Comparison of ENCODE assay signal across 1 cellular context in the genomic region with DNA sequence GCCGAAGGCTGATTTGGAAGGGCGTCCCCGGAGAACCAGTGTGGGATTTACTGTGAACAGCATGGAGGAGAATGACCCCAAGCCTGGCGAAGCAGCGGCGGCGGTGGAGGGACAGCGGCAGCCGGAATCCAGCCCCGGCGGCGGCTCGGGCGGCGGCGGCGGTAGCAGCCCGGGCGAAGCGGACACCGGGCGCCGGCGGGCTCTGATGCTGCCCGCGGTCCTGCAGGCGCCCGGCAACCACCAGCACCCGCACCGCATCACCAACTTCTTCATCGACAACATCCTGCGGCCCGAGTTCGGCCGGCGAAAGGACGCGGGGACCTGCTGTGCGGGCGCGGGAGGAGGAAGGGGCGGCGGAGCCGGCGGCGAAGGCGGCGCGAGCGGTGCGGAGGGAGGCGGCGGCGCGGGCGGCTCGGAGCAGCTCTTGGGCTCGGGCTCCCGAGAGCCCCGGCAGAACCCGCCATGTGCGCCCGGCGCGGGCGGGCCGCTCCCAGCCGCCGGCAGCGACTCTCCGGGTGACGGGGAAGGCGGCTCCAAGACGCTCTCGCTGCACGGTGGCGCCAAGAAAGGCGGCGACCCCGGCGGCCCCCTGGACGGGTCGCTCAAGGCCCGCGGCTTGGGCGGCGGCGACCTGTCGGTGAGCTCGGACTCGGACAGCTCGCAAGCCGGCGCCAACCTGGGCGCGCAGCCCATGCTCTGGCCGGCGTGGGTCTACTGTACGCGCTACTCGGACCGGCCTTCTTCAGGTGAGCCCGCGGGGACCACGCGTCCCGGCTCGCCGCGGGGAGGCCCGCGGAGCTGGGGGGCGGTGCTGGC.
TF ChIP-seq lines count a peak whose summit lies in the region.

No MANE protein-coding gene starts in this region.

TF ChIP-seq in GM12878, 131 proteins besides CTCF, POLR2A, EP300 and RAD21:
- TF ChIP-seq SUZ12 (IDR thresholded peaks at IDR 0.05; ENCODE audit: unreplicated experiment) (peak; percentile 89), STAT3 (IDR thresholded peaks at IDR 0.05; ENCODE audit: low read depth, low read length) (no peak), BMI1 (IDR thresholded peaks at IDR 0.05; ENCODE audit: borderline replicate concordance) (no peak)
